ENCODE assay signal across 1 cellular context in genomic region chr5:151123897-151124751, GRCh38.
TF ChIP-seq lines count a peak whose summit lies in the region.

No MANE protein-coding gene starts in this region.

TF ChIP-seq in SK-N-SH treated with all-trans-retinoic acid at 6 μM for 48 hours, 23 proteins besides CTCF, POLR2A, EP300 and RAD21 (continued from another document):
- TF ChIP-seq CREB5 (CRISPR knock-in tag; IDR thresholded peaks at IDR 0.05; ENCODE audit: low read depth) (no peak), ZC3H10 (CRISPR knock-in tag; IDR thresholded peaks at IDR 0.05) (no peak), BACH2 (CRISPR knock-in tag; IDR thresholded peaks at IDR 0.05; ENCODE audit: borderline replicate concordance) (no peak), GLIS3 (CRISPR knock-in tag; IDR thresholded peaks at IDR 0.05) (no peak), ZFP3 (CRISPR knock-in tag; IDR thresholded peaks at IDR 0.05) (no peak), SNAI2 (CRISPR knock-in tag; IDR thresholded peaks at IDR 0.05) (no peak), TOX (CRISPR knock-in tag; IDR thresholded peaks at IDR 0.05; ENCODE audit: borderline replicate concordance) (no peak), ZNF70 (CRISPR knock-in tag; IDR thresholded peaks at IDR 0.05) (no peak), OSR1 (CRISPR knock-in tag; IDR thresholded peaks at IDR 0.05) (no peak), TCF4 (CRISPR knock-in tag; IDR thresholded peaks at IDR 0.05; ENCODE audit: borderline replicate concordance) (no peak)
